9 cellular contexts compared by ENCODE assay signal in the genomic region with DNA sequence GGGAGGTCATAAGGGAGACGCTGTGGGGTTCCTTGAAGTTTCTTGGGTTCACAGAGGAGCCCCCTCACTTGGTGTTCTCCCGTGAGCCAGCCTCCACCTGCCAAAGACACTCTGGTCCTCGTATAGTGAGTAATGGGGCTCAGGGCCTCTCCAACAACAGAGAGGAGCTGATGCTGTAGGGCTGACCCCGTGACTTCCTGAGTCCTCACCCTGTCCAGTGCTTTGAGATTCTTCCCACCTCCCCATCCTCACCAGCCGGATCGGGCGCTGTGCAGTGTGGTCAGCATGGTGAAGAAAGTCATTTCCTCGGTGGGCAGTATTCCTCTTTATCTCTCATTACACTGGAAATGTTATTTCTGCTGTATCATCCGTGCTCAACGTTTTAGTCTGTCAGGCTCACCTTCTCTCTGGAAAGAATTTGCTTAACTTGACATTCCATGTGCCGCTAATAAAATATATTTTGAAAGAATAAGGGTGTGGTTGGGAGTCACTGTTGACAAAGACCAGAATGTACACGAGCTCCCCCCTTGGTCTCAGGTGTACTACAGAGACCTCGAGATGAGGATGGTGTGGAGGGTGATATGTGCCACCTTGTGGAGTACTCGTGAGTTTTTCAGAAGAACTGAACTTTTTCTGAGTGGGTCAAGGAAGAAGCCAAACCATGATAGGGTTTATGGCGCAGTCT.
A peak's percentile ranks its signal among the peaks of the same experiment; 100 is the strongest.
DNase-seq lines count a peak whose midpoint lies in the region; ATAC-seq and TF ChIP-seq lines count a peak whose summit lies in the region.
"Had no signal": no experiment of that assay in that cellular context is flagged by ENCODE, and none has a peak within 500 bp of the region (broad histone marks: within the 10 kb centered on the region; RNA-seq: fewer than 3 reads in every experiment).

No MANE protein-coding gene starts in this region.

- POLR2A ChIA-PET in RWPE1 (lab: Yijun Ruan, JAX; ENCODE audit: low non-redundant PET) = no interaction called here

- TF ChIP-seq CTCF in C4-2B (conservative IDR thresholded peaks at IDR 0.05) = peak; percentile 53
- peak; percentile 36; the same call in 1 of the 2 replicates for TF ChIP-seq CTCF in GM12875 (IDR thresholded peaks at IDR 0.05; ENCODE audit: borderline replicate concordance, insufficient read depth, low read depth, low read length)
- TF ChIP-seq CTCF in RWPE1 (conservative IDR thresholded peaks at IDR 0.05; ENCODE audit: low read depth) = peak; percentile 48

- H3K4me3 ChIP-seq in GM12875 (ENCODE audit: low read depth, low read length) = no peak overlapping the region

- ATAC-seq in GM21381 (IDR thresholded peaks at IDR 0.05; ENCODE audit: unreplicated experiment) (no peak), GM21619 (IDR thresholded peaks at IDR 0.05; ENCODE audit: unreplicated experiment) (no peak)

- DNase-seq in RWPE1 (ENCODE audit: low spot score) (peak; percentile 65), glomerular visceral epithelial cell (ENCODE audit: extremely low spot score) (peak; percentile 9), SHP77 treated with DMSO at 0.1 percent for 48 hours (lab: John Stamatoyannopoulos, UW) (no peak)
- DNase-seq in stimulated activated CD4-positive, alpha-beta T cell treated with anti-CD3 and anti-CD28 coated beads, Interleukin-15, amount 100 ng/mL, for 24 hours = no peak

- CTCF ChIA-PET in RWPE1 (lab: Yijun Ruan, JAX) = interaction anchor here (1.0 to 1.3 kb wide), 3 partner anchors 32 to 170 kb away, joined by 3 to 7 read pairs (median 3); no protein-coding TSS in a partner anchor

- H3K27ac ChIP-seq in C4-2B (no peak overlapping the region), RWPE1 (peak overlapping the region; percentile 51)
- H3K27ac ChIP-seq: parathyroid adenoma had no signal

Comparison
In these comparisons a context has a peak if more than half of its experiments do, and no peak if none do; other contexts are left out.
1. DNase-seq: peak in RWPE1 (single experiment) and glomerular visceral epithelial cell (single experiment); none in SHP77 treated with DMSO at 0.1 percent for 48 hours (single experiment) and stimulated activated CD4-positive, alpha-beta T cell treated with anti-CD3 and anti-CD28 coated beads, Interleukin-15, amount 100 ng/mL, for 24 hours (single experiment).
2. Peak in every context shown above with its lines, with median percentiles within 50 percentile points of each other: CTCF ChIP-seq.